In genomic region chr3:122730240-122730639, GRCh38 we compare ENCODE assay signal across 1 cellular context.
TF ChIP-seq lines count a peak whose summit lies in the region.

No MANE protein-coding gene starts in this region.

TF ChIP-seq in endothelial cell of umbilical vein, 7 proteins besides CTCF, POLR2A, EP300 and RAD21:
- no peak for TF ChIP-seq GATA2 (IDR thresholded peaks at IDR 0.05; ENCODE audit: insufficient read depth, insufficient read length, low read depth, low read length)
- TF ChIP-seq EZH2 (IDR thresholded peaks at IDR 0.05; ENCODE audit: borderline replicate concordance, low read depth, low read length, severe bottlenecking) = no peak
TF ChIP-seq in endothelial cell of umbilical vein: peak in this region for 0.
